ENCODE assay signal across 8 cellular contexts in the genomic region with DNA sequence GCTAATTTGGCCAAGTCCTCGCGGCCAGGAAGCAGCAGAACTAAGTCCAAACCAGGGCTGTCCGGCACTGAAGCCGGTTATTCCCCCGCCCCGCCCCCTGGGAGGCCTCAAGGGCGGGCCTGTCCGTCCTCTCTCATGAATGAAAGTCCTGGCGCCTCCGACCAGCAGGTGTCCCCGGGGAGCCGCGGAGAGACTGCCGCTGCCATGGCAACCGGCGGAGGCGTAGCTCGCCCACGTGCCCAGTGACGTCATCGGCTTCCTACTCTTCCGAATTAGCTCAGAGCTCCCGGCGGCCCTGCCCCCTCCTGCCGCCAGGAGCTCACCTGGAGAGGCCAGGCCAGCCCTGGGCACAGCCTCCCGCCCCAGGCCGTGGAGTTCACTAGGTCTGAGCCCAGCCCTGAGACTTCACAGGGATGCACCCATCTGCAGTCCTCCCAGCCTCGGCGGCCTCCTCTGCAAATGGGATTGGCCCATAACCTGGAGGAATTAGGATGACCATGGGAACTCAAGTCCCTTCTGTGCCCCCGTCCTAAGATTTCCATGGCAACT. TPM values are rescaled to one million over a fixed set of nuclear protein-coding genes. Genes with fewer than 3 reads are reported as not detected.
DNase-seq lines count a peak whose midpoint lies in the region; ATAC-seq and TF ChIP-seq lines count a peak whose summit lies in the region.

No MANE protein-coding gene starts in this region.

- intact Hi-C loops in Caco-2 (cut with micrococcal nuclease; ENCODE audit: unreplicated experiment) = loop anchor here (1.0 to 5.0 kb wide), 4 partner anchors 13 to 161 kb away; a partner anchor contains a TSS

- peaks cover 7% of the 10 kb centered on the region for H3K4me1 Mint-ChIP-seq in Caco-2 (ENCODE audit: low read depth, unreplicated experiment)

- H3K27me3 Mint-ChIP-seq in Caco-2 (ENCODE audit: insufficient read depth, unreplicated experiment) = no peaks in the 10 kb centered on the region

- H3K9me3 ChIP-seq in Caco-2 (no peaks in the 10 kb centered on the region), mononuclear cell (ENCODE audit: low read depth, low read length) (no peaks in the 10 kb centered on the region)

- H3K27me3 ChIP-seq in Caco-2 (replicated peaks; ENCODE audit: control insufficient read depth, insufficient read depth, low read length) (no peaks in the 10 kb centered on the region), mononuclear cell (ENCODE audit: insufficient read depth, low read length) (no peaks in the 10 kb centered on the region)

- peaks cover 64% of the 10 kb centered on the region for H3K36me3 Mint-ChIP-seq in Caco-2 (ENCODE audit: insufficient read depth, unreplicated experiment)

- peak; percentile 46; the same call in 1 of the 2 replicates for TF ChIP-seq EP300 in Ishikawa (IDR thresholded peaks at IDR 0.05; ENCODE audit: borderline replicate concordance)

- H3K27ac Mint-ChIP-seq in Caco-2 (ENCODE audit: unreplicated experiment) = peak overlapping the region; percentile 77

- CTCF ChIA-PET in Caco-2 (lab: Charles Lee) = interaction anchor here (0.6 to 2.7 kb wide), 20 partner anchors 9 to 218 kb away, joined by 3 to 24 read pairs (median 4); a partner anchor contains a TSS

- no peaks in the 10 kb centered on the region for H3K36me3 ChIP-seq in Caco-2 (ENCODE audit: control insufficient read depth, insufficient read depth, low read length)

- peak; percentile 88 to 89 for TF ChIP-seq CTCF in Caco-2 (IDR thresholded peaks at IDR 0.05; ENCODE audit: insufficient read depth in 1 of 2, low read depth in 1 of 2, low read length in 1 of 2, severe bottlenecking in 1 of 2, unreplicated experiment in 1 of 2)

- peaks cover 4% of the 10 kb centered on the region; the same call in 1 of the 2 replicates for H3K4me1 ChIP-seq in Caco-2
- H3K4me1 ChIP-seq in mononuclear cell (ENCODE audit: insufficient read depth, low read length) = peaks cover 38% of the 10 kb centered on the region

- ATAC-seq in GM21423 (IDR thresholded peaks at IDR 0.05; ENCODE audit: unreplicated experiment) = peak; percentile 41

- H3K27ac ChIP-seq in epithelial cell of prostate = peak overlapping the region; percentile 74

- peak; percentile 54; the same call in 1 of the 2 replicates for TF ChIP-seq RAD21 in Ishikawa (IDR thresholded peaks at IDR 0.05; ENCODE audit: low read depth)

- H3K4me3 ChIP-seq in Caco-2 (ENCODE audit: low read depth, low read length) (peak overlapping the region; percentile 87), mononuclear cell (ENCODE audit: low read length) (peak overlapping the region; percentile 52)

- peak; percentile 100 for DNase-seq in Caco-2
- DNase-seq in OCI-M2 (lab: John Stamatoyannopoulos, UW; ENCODE audit: unreplicated experiment) = peak; percentile 74
- peak; percentile 94 for DNase-seq in activated T-cell treated with anti-CD3 and anti-CD28 coated beads, Interleukin-2, amount 50 U/mL, for 1 hour
- DNase-seq in epithelial cell of prostate (ENCODE audit: low read depth, low spot score) = peak; percentile 92
- DNase-seq in stimulated activated CD8-positive, alpha-beta memory T cell treated with anti-CD3 and anti-CD28 coated beads, Interleukin-2, amount 100 ng/mL, for 48 hours (ENCODE audit: low read depth in 2 of 2) = peak; percentile 96 to 98

- no TSS peak for BruUV-seq in Caco-2 (replicated peaks; lab: Mats Ljungman, UMichigan)

- H3K9me3 Mint-ChIP-seq in Caco-2 (ENCODE audit: unreplicated experiment) = no peaks in the 10 kb centered on the region

- peak overlapping the region; percentile 83 for H3K4me3 Mint-ChIP-seq in Caco-2 (ENCODE audit: unreplicated experiment)

- POLR2A ChIA-PET in Caco-2 (lab: Charles Lee) = interaction anchor here (0.5 to 1.7 kb wide), 5 partner anchors 12 to 173 kb away, joined by 4 to 14 read pairs (median 5); a partner anchor contains a TSS

TF ChIP-seq in Ishikawa, 13 proteins besides CTCF, POLR2A, EP300 and RAD21:
- TF ChIP-seq TCF12 (IDR thresholded peaks at IDR 0.05; ENCODE audit: low read depth) (peak; percentile 57; the same call in 1 of the 2 replicates), CEBPB (IDR thresholded peaks at IDR 0.05) (no peak), YY1 (IDR thresholded peaks at IDR 0.05; ENCODE audit: low read depth) (no peak), EGR1 (IDR thresholded peaks at IDR 0.05) (peak; percentile 97), TAF1 (IDR thresholded peaks at IDR 0.05; ENCODE audit: low read depth) (peak; percentile 42), FOXM1 (IDR thresholded peaks at IDR 0.05; ENCODE audit: borderline replicate concordance, low read depth) (peak; percentile 13; the same call in 1 of the 2 replicates), CREB1 (IDR thresholded peaks at IDR 0.05; ENCODE audit: low read depth) (peak; percentile 85), NFIC (IDR thresholded peaks at IDR 0.05) (0 out of 2 replicates have a peak, but pooled peaks have one; percentile 14), TEAD4 (IDR thresholded peaks at IDR 0.05) (0 out of 2 replicates have a peak, but pooled peaks have one; percentile 33), ZBTB7A (IDR thresholded peaks at IDR 0.05; ENCODE audit: low read depth) (no peak)
- TF ChIP-seq, protein P1, sequence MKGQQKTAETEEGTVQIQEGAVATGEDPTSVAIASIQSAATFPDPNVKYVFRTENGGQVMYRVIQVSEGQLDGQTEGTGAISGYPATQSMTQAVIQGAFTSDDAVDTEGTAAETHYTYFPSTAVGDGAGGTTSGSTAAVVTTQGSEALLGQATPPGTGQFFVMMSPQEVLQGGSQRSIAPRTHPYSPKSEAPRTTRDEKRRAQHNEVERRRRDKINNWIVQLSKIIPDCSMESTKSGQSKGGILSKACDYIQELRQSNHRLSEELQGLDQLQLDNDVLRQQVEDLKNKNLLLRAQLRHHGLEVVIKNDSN (IDR thresholded peaks at IDR 0.05) = peak; percentile 98
- TF ChIP-seq, protein P2, sequence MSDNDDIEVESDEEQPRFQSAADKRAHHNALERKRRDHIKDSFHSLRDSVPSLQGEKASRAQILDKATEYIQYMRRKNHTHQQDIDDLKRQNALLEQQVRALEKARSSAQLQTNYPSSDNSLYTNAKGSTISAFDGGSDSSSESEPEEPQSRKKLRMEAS (IDR thresholded peaks at IDR 0.05) = peak; percentile 79
- TF ChIP-seq, protein P3, sequence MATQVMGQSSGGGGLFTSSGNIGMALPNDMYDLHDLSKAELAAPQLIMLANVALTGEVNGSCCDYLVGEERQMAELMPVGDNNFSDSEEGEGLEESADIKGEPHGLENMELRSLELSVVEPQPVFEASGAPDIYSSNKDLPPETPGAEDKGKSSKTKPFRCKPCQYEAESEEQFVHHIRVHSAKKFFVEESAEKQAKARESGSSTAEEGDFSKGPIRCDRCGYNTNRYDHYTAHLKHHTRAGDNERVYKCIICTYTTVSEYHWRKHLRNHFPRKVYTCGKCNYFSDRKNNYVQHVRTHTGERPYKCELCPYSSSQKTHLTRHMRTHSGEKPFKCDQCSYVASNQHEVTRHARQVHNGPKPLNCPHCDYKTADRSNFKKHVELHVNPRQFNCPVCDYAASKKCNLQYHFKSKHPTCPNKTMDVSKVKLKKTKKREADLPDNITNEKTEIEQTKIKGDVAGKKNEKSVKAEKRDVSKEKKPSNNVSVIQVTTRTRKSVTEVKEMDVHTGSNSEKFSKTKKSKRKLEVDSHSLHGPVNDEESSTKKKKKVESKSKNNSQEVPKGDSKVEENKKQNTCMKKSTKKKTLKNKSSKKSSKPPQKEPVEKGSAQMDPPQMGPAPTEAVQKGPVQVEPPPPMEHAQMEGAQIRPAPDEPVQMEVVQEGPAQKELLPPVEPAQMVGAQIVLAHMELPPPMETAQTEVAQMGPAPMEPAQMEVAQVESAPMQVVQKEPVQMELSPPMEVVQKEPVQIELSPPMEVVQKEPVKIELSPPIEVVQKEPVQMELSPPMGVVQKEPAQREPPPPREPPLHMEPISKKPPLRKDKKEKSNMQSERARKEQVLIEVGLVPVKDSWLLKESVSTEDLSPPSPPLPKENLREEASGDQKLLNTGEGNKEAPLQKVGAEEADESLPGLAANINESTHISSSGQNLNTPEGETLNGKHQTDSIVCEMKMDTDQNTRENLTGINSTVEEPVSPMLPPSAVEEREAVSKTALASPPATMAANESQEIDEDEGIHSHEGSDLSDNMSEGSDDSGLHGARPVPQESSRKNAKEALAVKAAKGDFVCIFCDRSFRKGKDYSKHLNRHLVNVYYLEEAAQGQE (IDR thresholded peaks at IDR 0.05; ENCODE audit: low read depth) = no peak

RNA-seq across cellular contexts. Expression of a gene that starts 1.3 kb away (rescaled TPM):
- total RNA-seq in Caco-2 (2022) = 16.4 and 18.5 TPM in 2 replicates
- total RNA-seq in mononuclear cell = 10.6 TPM

RNA-seq across cellular contexts. Expression of a gene that starts 13.7 kb away (rescaled TPM):
- total RNA-seq in Caco-2 (2022) = 135 and 140 TPM in 2 replicates
- total RNA-seq in mononuclear cell = 12.7 TPM

RNA-seq across cellular contexts. Expression of a gene that starts 20.5 kb away (rescaled TPM):
- 6.1 and 6.3 TPM in 2 replicates for total RNA-seq in Caco-2 (2022)
- 5.2 TPM for total RNA-seq in mononuclear cell

RNA-seq across cellular contexts. Expression of a gene that starts 21.2 kb away (rescaled TPM):
- total RNA-seq in Caco-2 (2022) (28.1 and 35.4 TPM in 2 replicates), mononuclear cell (48.9 TPM)

RNA-seq across cellular contexts. Expression of a gene that starts 42.5 kb away (rescaled TPM):
- total RNA-seq in Caco-2 (2022) (19.7 and 29.1 TPM in 2 replicates), mononuclear cell (1.3 TPM)

Comparison
In these comparisons a context has a peak if more than half of its experiments do, and no peak if none do; other contexts are left out.
1. Peak in every context shown above with its lines: DNase-seq, ATAC-seq, H3K4me3 ChIP-seq and H3K27ac ChIP-seq.